In the genomic region with DNA sequence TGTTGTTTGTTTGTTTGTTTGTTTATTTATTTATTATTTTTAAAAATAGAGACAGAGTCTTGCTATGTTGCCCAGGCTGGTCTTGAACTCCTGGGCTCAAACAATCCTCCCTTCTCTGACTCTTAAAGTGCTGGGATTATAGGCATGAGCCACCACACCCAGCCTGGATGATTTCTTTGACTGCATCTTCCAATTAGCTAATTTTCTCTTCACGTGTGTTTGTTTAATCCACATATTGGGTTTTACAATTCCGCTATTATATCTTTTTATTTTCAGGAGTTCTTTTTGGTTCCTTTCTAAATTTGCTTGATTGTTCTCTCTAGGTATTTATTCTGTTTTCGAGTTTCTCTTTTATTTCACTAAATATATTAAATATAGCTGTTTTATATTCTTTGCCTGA, we compare ENCODE assay signal across 24 cellular contexts.
"Had no signal": no experiment of that assay in that cellular context is flagged by ENCODE, and none has a peak within 500 bp of the region (broad histone marks: within the 10 kb centered on the region; RNA-seq: fewer than 3 reads in every experiment).

No MANE protein-coding gene starts in this region.

- H3K4me3 Mint-ChIP-seq: mesothelial cell of epicardium, naive B cell had no signal

- H3K27ac ChIP-seq: coronary artery, dorsolateral prefrontal cortex, esophagus muscularis mucosa, foreskin keratinocyte, gastroesophageal sphincter, heart left ventricle, hepatocyte, left lung, lower lobe of right lung had no signal

- H3K4me1 Mint-ChIP-seq: mesothelial cell of epicardium, naive B cell had no signal

- FAIRE-seq: colon, endothelial cell of umbilical vein, frontal cortex, islet of Langerhans, keratinocyte had no signal

- H3K9me3 ChIP-seq: esophagus muscularis mucosa, gastroesophageal sphincter, heart left ventricle, left lung, lower lobe of right lung, mucosa of descending colon had no signal

- H3K27me3 ChIP-seq: dorsolateral prefrontal cortex, esophagus muscularis mucosa, gastroesophageal sphincter, heart left ventricle, hepatocyte, left lung had no signal

- H3K4me3 ChIP-seq: coronary artery, dorsolateral prefrontal cortex, esophagus muscularis mucosa, gastroesophageal sphincter, heart left ventricle, hepatocyte, left lung, lower lobe of right lung, mucosa of descending colon had no signal

- H3K9me3 Mint-ChIP-seq: naive B cell had no signal

- H3K4me1 ChIP-seq: esophagus muscularis mucosa, foreskin keratinocyte, gastroesophageal sphincter, heart left ventricle, left lung, lower lobe of right lung had no signal

- ATAC-seq: foreskin keratinocyte, gastroesophageal sphincter, heart left ventricle, left cardiac atrium, left lung, left ventricle myocardium superior, lower lobe of right lung, mucosa of descending colon had no signal

- DNase-seq: dermis blood vessel endothelial cell; dorsolateral prefrontal cortex; effector CD4-positive, alpha-beta T cell; effector memory CD4-positive, alpha-beta T cell; foreskin keratinocyte; heart left ventricle; hypothalamus; left cardiac atrium; left lung; left ventricle myocardium superior; lower lobe of right lung; mesenchymal stem cell; mucosa of descending colon; naive B cell had no signal

- H3K36me3 ChIP-seq: left lung, lower lobe of right lung had no signal

- H3K27ac Mint-ChIP-seq: mesothelial cell of epicardium, naive B cell had no signal
